Comparison of ENCODE assay signal across 8 cellular contexts in the genomic region with DNA sequence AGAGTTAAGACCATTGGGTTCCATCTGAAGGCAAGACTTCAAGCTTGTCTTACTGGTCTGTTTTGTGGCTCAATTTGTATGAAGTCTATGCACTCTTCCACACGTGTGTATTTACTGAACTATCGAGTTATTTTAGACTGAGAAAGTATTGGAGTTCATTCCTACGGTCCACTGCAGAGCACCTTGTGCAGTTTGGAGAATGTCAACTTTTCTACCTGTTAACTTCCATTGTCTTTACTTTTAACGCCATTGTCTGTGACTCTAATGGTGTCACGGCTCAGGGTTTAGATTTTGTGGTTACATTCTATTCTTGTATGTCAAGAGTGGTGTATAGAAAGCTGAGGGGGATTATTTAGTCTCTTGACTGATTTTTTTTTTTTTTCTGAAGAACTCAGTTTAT. TPM values are rescaled to one million over a fixed set of nuclear protein-coding genes. Genes with fewer than 3 reads are reported as not detected.
DNase-seq lines count a peak whose midpoint lies in the region; ATAC-seq and TF ChIP-seq lines count a peak whose summit lies in the region.

No MANE protein-coding gene starts in this region.

- H3K9me3 Mint-ChIP-seq in CD4-positive, CD25-positive, alpha-beta regulatory T cell, result peaks cover 0 to 3% (median 0%) of the 10 kb centered on the region in 7 donors
- H3K9me3 Mint-ChIP-seq in naive B cell, result no peaks in the 10 kb centered on the region

- no peak for TF ChIP-seq CTCF in cardiac fibroblast (IDR thresholded peaks at IDR 0.05; ENCODE audit: low read depth, low read length)

- no peaks in the 10 kb centered on the region for H3K27me3 Mint-ChIP-seq in CD4-positive, CD25-positive, alpha-beta regulatory T cell
- no peaks in the 10 kb centered on the region for H3K27me3 Mint-ChIP-seq in naive B cell

- no peak for DNase-seq in CD4-positive, CD25-positive, alpha-beta regulatory T cell
- DNase-seq in cardiac fibroblast (ENCODE audit: low read depth in 2 of 2) (peak; percentile 65), naive B cell (no peak), left colon (no peak), GOT3 (lab: John Stamatoyannopoulos, UW) (no peak)

- H3K4me3 Mint-ChIP-seq in CD4-positive, CD25-positive, alpha-beta regulatory T cell, result peak overlapping the region; percentile 91 to 98 (median 96)
- peak overlapping the region; percentile 56 to 98 (median 96) for H3K4me3 Mint-ChIP-seq in naive B cell

- H3K9ac ChIP-seq in HUES64 (ENCODE audit: low read depth, low read length), result no peak overlapping the region

- no peaks in the 10 kb centered on the region for H3K36me3 ChIP-seq in CD4-positive, CD25-positive, alpha-beta regulatory T cell (ENCODE audit: control insufficient read depth, insufficient read depth, low read length)
- H3K36me3 ChIP-seq in HUES64 (ENCODE audit: insufficient read depth, low read length), result no peaks in the 10 kb centered on the region

- H3K27ac Mint-ChIP-seq in CD4-positive, CD25-positive, alpha-beta regulatory T cell, result no peak overlapping the region
- peak overlapping the region in 4 of 6 donors; percentile 42 to 92 (median 62) for H3K27ac Mint-ChIP-seq in naive B cell

- WGBS in HUES64, result 77% methylated on average over 5 of the region's 5 CpGs

- no peak overlapping the region for H3K27ac ChIP-seq in CD4-positive, CD25-positive, alpha-beta regulatory T cell (ENCODE audit: insufficient read depth, low read length, poor library complexity, severe bottlenecking)
- H3K27ac ChIP-seq in HUES64 (ENCODE audit: low read depth, low read length), result no peak overlapping the region

- no peak for ATAC-seq in CD4-positive, CD25-positive, alpha-beta regulatory T cell (ENCODE audit: low read depth in 2 of 2)
- ATAC-seq in naive B cell (ENCODE audit: low read depth in 2 of 2) (no peak), GM21786 (IDR thresholded peaks at IDR 0.05; ENCODE audit: unreplicated experiment) (no peak), left colon (no peak), HG02840 (IDR thresholded peaks at IDR 0.05; ENCODE audit: low FRiP score, unreplicated experiment) (no peak)

- intact Hi-C loops in left colon (cut with DNase I, micrococcal nuclease), result no loop called here

- no peaks in the 10 kb centered on the region for H3K36me3 Mint-ChIP-seq in CD4-positive, CD25-positive, alpha-beta regulatory T cell
- H3K36me3 Mint-ChIP-seq in naive B cell, result no peaks in the 10 kb centered on the region

- H3K4me3 ChIP-seq in CD4-positive, CD25-positive, alpha-beta regulatory T cell (ENCODE audit: low read depth, low read length), result peak overlapping the region; percentile 95
- H3K4me3 ChIP-seq in HUES64 (ENCODE audit: low read length) (peak overlapping the region; percentile 98), cardiac fibroblast (replicated peaks in 1 of 2; ENCODE audit: low read depth in 2 of 2, low read length in 2 of 2) (peak overlapping the region; percentile 82)

- no peaks in the 10 kb centered on the region for H3K9me3 ChIP-seq in CD4-positive, CD25-positive, alpha-beta regulatory T cell (ENCODE audit: control insufficient read depth in 2 of 2, low read length in 2 of 2)
- H3K9me3 ChIP-seq in HUES64 (ENCODE audit: insufficient read depth, low read depth, low read length), result no peaks in the 10 kb centered on the region

- no peaks in the 10 kb centered on the region for H3K27me3 ChIP-seq in CD4-positive, CD25-positive, alpha-beta regulatory T cell (ENCODE audit: control insufficient read depth, insufficient read depth, low read length)
- no peaks in the 10 kb centered on the region for H3K27me3 ChIP-seq in HUES64 (ENCODE audit: insufficient read depth, low read length)

- peaks cover 65% of the 10 kb centered on the region for H3K4me1 ChIP-seq in CD4-positive, CD25-positive, alpha-beta regulatory T cell (ENCODE audit: control insufficient read depth, insufficient read depth, low read length, poor library complexity, severe bottlenecking)
- peaks cover 64% of the 10 kb centered on the region for H3K4me1 ChIP-seq in HUES64 (ENCODE audit: insufficient read depth, low read length)

- peaks cover 44 to 77% (median 58%) of the 10 kb centered on the region in 4 donors for H3K4me1 Mint-ChIP-seq in CD4-positive, CD25-positive, alpha-beta regulatory T cell
- peaks cover 46 to 83% (median 67%) of the 10 kb centered on the region in 3 donors for H3K4me1 Mint-ChIP-seq in naive B cell

RNA-seq across cellular contexts. Expression of gene HIF1A, which starts 3.8 kb away (rescaled TPM):
- 123 TPM for total RNA-seq in CD4-positive, CD25-positive, alpha-beta regulatory T cell
- 10 to 100 TPM; 48.2 to 62.3 (median 57.5) TPM for polyA plus RNA-seq in CD4-positive, CD25-positive, alpha-beta regulatory T cell
- polyA plus RNA-seq in HUES64 (2013, experiment 1 of 2), result 177 TPM
- 178 TPM for polyA plus RNA-seq in HUES64 (2013, experiment 2 of 2)
- polyA plus RNA-seq in naive B cell (ENCODE audit: low read depth in 6 of 6), result 100 to 1,000 TPM; 109 to 152 (median 125) TPM
- total RNA-seq in left colon, result 100 to 1,000 TPM in 1 of 2 donors, 10 to 100 TPM in 1; 89.0 to 145 TPM

Comparison
In these comparisons a context has a peak if more than half of its experiments do, and no peak if none do; other contexts are left out.
1. DNase-seq: peak in cardiac fibroblast (2 of 2); none in CD4-positive, CD25-positive, alpha-beta regulatory T cell (0 of 3), naive B cell (single experiment), left colon (0 of 2) and GOT3 (single experiment).
2. H3K27ac Mint-ChIP-seq: peak in naive B cell (4 of 6); none in CD4-positive, CD25-positive, alpha-beta regulatory T cell (0 of 3).
3. Peak in every context shown above with its lines, with median percentiles within 50 percentile points of each other: H3K4me3 ChIP-seq.